Comparison of ENCODE assay signal across 10 cellular contexts in the genomic region with DNA sequence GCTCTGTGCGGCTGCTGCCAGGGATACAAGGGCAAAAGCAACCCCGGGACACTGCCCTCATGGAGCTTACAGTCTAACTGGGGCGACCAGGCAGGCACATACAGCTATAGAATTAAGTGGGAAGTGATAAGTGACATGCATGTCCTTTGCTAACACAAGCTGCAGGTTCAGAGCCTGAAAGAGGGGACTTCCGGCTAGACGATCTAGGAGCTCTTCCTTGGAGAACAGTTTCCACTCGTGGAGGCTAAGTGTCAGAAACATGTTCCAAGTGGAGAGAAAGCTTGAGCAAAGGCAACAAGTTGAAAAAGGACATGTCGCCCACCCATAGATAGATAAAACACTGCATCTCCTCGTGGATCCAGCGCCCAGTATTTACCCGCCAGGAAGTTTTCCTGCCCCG. TPM values are rescaled to one million over a fixed set of nuclear protein-coding genes. Genes with fewer than 3 reads are reported as not detected.
DNase-seq lines count a peak whose midpoint lies in the region; ATAC-seq and TF ChIP-seq lines count a peak whose summit lies in the region.
"Had no signal": no experiment of that assay in that cellular context is flagged by ENCODE, and none has a peak within 500 bp of the region (broad histone marks: within the 10 kb centered on the region; RNA-seq: fewer than 3 reads in every experiment).

No MANE protein-coding gene starts in this region.

- H3K9me3 Mint-ChIP-seq in activated naive CD4-positive, alpha-beta T cell treated with anti-CD3 and anti-CD28 coated beads for 36 hours = no peaks in the 10 kb centered on the region
- H3K9me3 Mint-ChIP-seq in activated naive CD4-positive, alpha-beta T cell treated with anti-CD3 and anti-CD28 coated beads, Interleukin-2, amount 10 ng/mL, durations not matched to agents 7 days and 5 days = no peaks in the 10 kb centered on the region
- no peaks in the 10 kb centered on the region for H3K9me3 Mint-ChIP-seq in activated naive CD8-positive, alpha-beta T cell treated with anti-CD3 and anti-CD28 coated beads, Interleukin-2, amount 10 ng/mL, durations not matched to agents 7 days and 5 days
- H3K9me3 Mint-ChIP-seq in type B pancreatic cell = no peaks in the 10 kb centered on the region
- H3K9me3 Mint-ChIP-seq: activated CD4-positive, alpha-beta memory T cell treated with anti-CD3 and anti-CD28 coated beads, Interleukin-2, amount 10 ng/mL, durations not matched to agents 7 days and 5 days had no signal

- peaks cover 7% of the 10 kb centered on the region for H3K4me1 ChIP-seq in muscle layer of colon (ENCODE audit: insufficient read depth, low read length)
- peaks cover 52% of the 10 kb centered on the region for H3K4me1 ChIP-seq in suprapubic skin

- no peak overlapping the region for H3K27ac Mint-ChIP-seq in activated naive CD4-positive, alpha-beta T cell treated with anti-CD3 and anti-CD28 coated beads for 36 hours
- H3K27ac Mint-ChIP-seq in activated naive CD4-positive, alpha-beta T cell treated with anti-CD3 and anti-CD28 coated beads, Interleukin-2, amount 10 ng/mL, durations not matched to agents 7 days and 5 days = no peak overlapping the region
- H3K27ac Mint-ChIP-seq in activated naive CD8-positive, alpha-beta T cell treated with anti-CD3 and anti-CD28 coated beads, Interleukin-2, amount 10 ng/mL, durations not matched to agents 7 days and 5 days = no peak overlapping the region
- no peak overlapping the region for H3K27ac Mint-ChIP-seq in type B pancreatic cell
- H3K27ac Mint-ChIP-seq: activated CD4-positive, alpha-beta memory T cell treated with anti-CD3 and anti-CD28 coated beads, Interleukin-2, amount 10 ng/mL, durations not matched to agents 7 days and 5 days had no signal

- TF ChIP-seq POLR2A in suprapubic skin (IDR thresholded peaks at IDR 0.05) = no peak

- WGBS in suprapubic skin = 39% methylated on average over 11 of the region's 11 CpGs

- peak overlapping the region; percentile 95 for H3K27ac ChIP-seq in muscle layer of colon (ENCODE audit: low read depth, low read length)
- H3K27ac ChIP-seq in suprapubic skin = no peak overlapping the region

- H3K27me3 ChIP-seq in muscle layer of colon (ENCODE audit: control insufficient read depth in 1 of 2, insufficient read depth in 2 of 2, low read length in 2 of 2) (peaks cover 0 to 8% of the 10 kb centered on the region in 2 donors), suprapubic skin (peaks cover 100% of the 10 kb centered on the region)

- H3K4me1 Mint-ChIP-seq in activated naive CD4-positive, alpha-beta T cell treated with anti-CD3 and anti-CD28 coated beads for 36 hours (ENCODE audit: low read depth) = peaks cover 57% of the 10 kb centered on the region
- peaks cover 59% of the 10 kb centered on the region for H3K4me1 Mint-ChIP-seq in activated naive CD4-positive, alpha-beta T cell treated with anti-CD3 and anti-CD28 coated beads, Interleukin-2, amount 10 ng/mL, durations not matched to agents 7 days and 5 days
- H3K4me1 Mint-ChIP-seq in activated naive CD8-positive, alpha-beta T cell treated with anti-CD3 and anti-CD28 coated beads, Interleukin-2, amount 10 ng/mL, durations not matched to agents 7 days and 5 days = peaks cover 30% of the 10 kb centered on the region
- H3K4me1 Mint-ChIP-seq in type B pancreatic cell (ENCODE audit: unreplicated experiment) = peaks cover 17% of the 10 kb centered on the region

- H3K36me3 Mint-ChIP-seq in activated naive CD4-positive, alpha-beta T cell treated with anti-CD3 and anti-CD28 coated beads for 36 hours (ENCODE audit: low read depth) = peaks cover 2% of the 10 kb centered on the region
- H3K36me3 Mint-ChIP-seq in activated naive CD4-positive, alpha-beta T cell treated with anti-CD3 and anti-CD28 coated beads, Interleukin-2, amount 10 ng/mL, durations not matched to agents 7 days and 5 days = peaks cover 15% of the 10 kb centered on the region
- peaks cover 3% of the 10 kb centered on the region for H3K36me3 Mint-ChIP-seq in activated naive CD8-positive, alpha-beta T cell treated with anti-CD3 and anti-CD28 coated beads, Interleukin-2, amount 10 ng/mL, durations not matched to agents 7 days and 5 days
- H3K36me3 Mint-ChIP-seq in type B pancreatic cell = peaks cover 4% of the 10 kb centered on the region

- CTCF ChIA-PET in activated naive CD4-positive, alpha-beta T cell treated with anti-CD3 and anti-CD28 coated beads for 36 hours (lab: Charles Lee) = interaction anchor here (0.6 to 2.0 kb wide), 3 partner anchors 48 to 96 kb away, joined by 3 to 6 read pairs (median 3); no protein-coding TSS in a partner anchor
- CTCF ChIA-PET in activated naive CD4-positive, alpha-beta T cell treated with anti-CD3 and anti-CD28 coated beads, Interleukin-2, amount 10 ng/mL, durations not matched to agents 7 days and 5 days (lab: Charles Lee) = no interaction called here

- peak overlapping the region; percentile 97 for H3K9ac ChIP-seq in muscle layer of colon (ENCODE audit: low read length)

- H3K4me3 ChIP-seq in muscle layer of colon (ENCODE audit: low read depth in 1 of 2, low read length in 2 of 2) (peak overlapping the region; percentile 79 to 95), suprapubic skin (no peak overlapping the region)

- intact Hi-C loops in activated naive CD4-positive, alpha-beta T cell treated with anti-CD3 and anti-CD28 coated beads for 36 hours (cut with micrococcal nuclease) = no loop called here

- no peaks in the 10 kb centered on the region for H3K9me3 ChIP-seq in muscle layer of colon (ENCODE audit: low read length)
- no peaks in the 10 kb centered on the region for H3K9me3 ChIP-seq in suprapubic skin

- no peaks in the 10 kb centered on the region for H3K36me3 ChIP-seq in muscle layer of colon (ENCODE audit: insufficient read depth, low read length)
- no peaks in the 10 kb centered on the region for H3K36me3 ChIP-seq in suprapubic skin

- no peak for ATAC-seq in activated naive CD8-positive, alpha-beta T cell treated with anti-CD3 and anti-CD28 coated beads, Interleukin-2, amount 10 ng/mL, durations not matched to agents 7 days and 5 days (ENCODE audit: low read depth)
- no peak for ATAC-seq in HG03097 (IDR thresholded peaks at IDR 0.05; ENCODE audit: low FRiP score, unreplicated experiment)

- POLR2A ChIA-PET in activated naive CD8-positive, alpha-beta T cell treated with anti-CD3 and anti-CD28 coated beads, Interleukin-2, amount 10 ng/mL, durations not matched to agents 7 days and 5 days (lab: Charles Lee) = no interaction called here

- peak overlapping the region; percentile 9 for H3K4me3 Mint-ChIP-seq in activated naive CD4-positive, alpha-beta T cell treated with anti-CD3 and anti-CD28 coated beads for 36 hours
- no peak overlapping the region for H3K4me3 Mint-ChIP-seq in activated naive CD4-positive, alpha-beta T cell treated with anti-CD3 and anti-CD28 coated beads, Interleukin-2, amount 10 ng/mL, durations not matched to agents 7 days and 5 days
- H3K4me3 Mint-ChIP-seq in activated naive CD8-positive, alpha-beta T cell treated with anti-CD3 and anti-CD28 coated beads, Interleukin-2, amount 10 ng/mL, durations not matched to agents 7 days and 5 days = peak overlapping the region; percentile 48
- H3K4me3 Mint-ChIP-seq in type B pancreatic cell = peak overlapping the region; percentile 77
- H3K4me3 Mint-ChIP-seq: activated CD4-positive, alpha-beta memory T cell treated with anti-CD3 and anti-CD28 coated beads, Interleukin-2, amount 10 ng/mL, durations not matched to agents 7 days and 5 days had no signal

- TF ChIP-seq EP300 in suprapubic skin (IDR thresholded peaks at IDR 0.05) = no peak

- H3K27me3 Mint-ChIP-seq in activated naive CD4-positive, alpha-beta T cell treated with anti-CD3 and anti-CD28 coated beads for 36 hours (ENCODE audit: low read depth) = peaks cover 84% of the 10 kb centered on the region
- H3K27me3 Mint-ChIP-seq in activated naive CD4-positive, alpha-beta T cell treated with anti-CD3 and anti-CD28 coated beads, Interleukin-2, amount 10 ng/mL, durations not matched to agents 7 days and 5 days = peaks cover 100% of the 10 kb centered on the region
- H3K27me3 Mint-ChIP-seq in activated naive CD8-positive, alpha-beta T cell treated with anti-CD3 and anti-CD28 coated beads, Interleukin-2, amount 10 ng/mL, durations not matched to agents 7 days and 5 days = peaks cover 89% of the 10 kb centered on the region
- H3K27me3 Mint-ChIP-seq in type B pancreatic cell = peaks cover 96% of the 10 kb centered on the region

- no peak for DNase-seq in activated naive CD4-positive, alpha-beta T cell treated with anti-CD3 and anti-CD28 coated beads for 36 hours
- no peak for DNase-seq in activated naive CD4-positive, alpha-beta T cell treated with anti-CD3 and anti-CD28 coated beads, Interleukin-2, amount 10 ng/mL, durations not matched to agents 7 days and 5 days
- no peak for DNase-seq in activated naive CD8-positive, alpha-beta T cell treated with anti-CD3 and anti-CD28 coated beads, Interleukin-2, amount 10 ng/mL, durations not matched to agents 7 days and 5 days
- no peak for DNase-seq in type B pancreatic cell (ENCODE audit: extremely low spot score, unreplicated experiment)
- DNase-seq in NCI-H146 (lab: John Stamatoyannopoulos, UW) = no peak
- DNase-seq in suprapubic skin (ENCODE audit: low spot score in 2 of 2) = no peak

- TF ChIP-seq CTCF in type B pancreatic cell (conservative IDR thresholded peaks at IDR 0.05) (no peak), suprapubic skin (IDR thresholded peaks at IDR 0.05) (no peak)

RNA-seq across cellular contexts. Expression of gene NKX2-3, which starts 0.5 kb away (rescaled TPM):
- total RNA-seq in activated naive CD4-positive, alpha-beta T cell treated with anti-CD3 and anti-CD28 coated beads for 36 hours = not detected
- total RNA-seq in activated naive CD8-positive, alpha-beta T cell treated with anti-CD3 and anti-CD28 coated beads, Interleukin-2, amount 10 ng/mL, durations not matched to agents 7 days and 5 days = not detected
- not detected in 2 replicates for total RNA-seq in type B pancreatic cell (ENCODE audit: low replicate concordance)
- not detected for total RNA-seq in suprapubic skin
- total RNA-seq: activated CD4-positive, alpha-beta memory T cell treated with anti-CD3 and anti-CD28 coated beads, Interleukin-2, amount 10 ng/mL, durations not matched to agents 7 days and 5 days; T-helper 1 cell treated with Interleukin-12 subunit alpha and Interleukin-12 subunit beta and Interleukin-4 antibody, amounts not matched to agents 30 ng/mL and 1 ng/mL, for 36 hours had no signal
